In genomic region chr19:8321067-8321759, GRCh38 we compare ENCODE assay signal across 8 cellular contexts. TPM values are rescaled to one million over a fixed set of nuclear protein-coding genes. Genes with fewer than 3 reads are reported as not detected.
DNase-seq lines count a peak whose midpoint lies in the region; ATAC-seq and TF ChIP-seq lines count a peak whose summit lies in the region.

TSS of gene NDUFA7 (minus strand) at chr19:8321375. CDS start at chr19:8321358, 17 bp downstream.
TSS of gene RPS28 (plus strand) at chr19:8321496. CDS start at chr19:8321531, 35 bp downstream.

- no peaks in the 10 kb centered on the region for H3K79me1 ChIP-seq in H9 (ENCODE audit: insufficient read depth, low read depth, low read length, poor library complexity, severe bottlenecking)

- H3K27me3 ChIP-seq in H9 (ENCODE audit: insufficient read depth, low read length) = no peaks in the 10 kb centered on the region
- H3K27me3 ChIP-seq in MG63 = no peaks in the 10 kb centered on the region

- no peaks in the 10 kb centered on the region; the same call in 1 of the 2 replicates for H3K4me1 ChIP-seq in H9 (ENCODE audit: insufficient read depth, low read length)

- H3K14ac ChIP-seq in H9 (ENCODE audit: insufficient read depth, low read length) = peak within 1 kb of the TSS; percentile 91

- H4K20me1 ChIP-seq in H9 (ENCODE audit: control insufficient read depth, insufficient read depth, insufficient read length) = no peaks in the 10 kb centered on the region

- H3K27me3 Mint-ChIP-seq in H9 (ENCODE audit: low read depth) (no peaks in the 10 kb centered on the region; the same call in 1 of the 2 replicates), nephron (ENCODE audit: low read depth) (no peaks in the 10 kb centered on the region)

- H2AFZ ChIP-seq in H9 (ENCODE audit: low read length) = no peak within 1 kb of the TSS

- DNase-seq in G401 (ENCODE audit: low spot score) (peak; percentile 96), H9 (peak; percentile 94), MG63 (peak; percentile 96), SHP77 (lab: John Stamatoyannopoulos, UW) (peak; percentile 88 to 89), fibroblast of peridontal ligament (ENCODE audit: extremely low read depth) (peak; percentile 96)
- DNase-seq in activated effector memory CD4-positive, alpha-beta T cell treated with Interleukin-2 at 50 U/mL for 16 hours = peak; percentile 95
- peak; percentile 96 for DNase-seq in stimulated activated naive CD8-positive, alpha-beta T cell treated with anti-CD3 and anti-CD28 coated beads, Interleukin-15, Interleukin-2, amounts not matched to agents 100 U/mL and 50 U/mL, for 24 hours

- H2BK5ac ChIP-seq in H9 (ENCODE audit: insufficient read length, low read length) = peak within 1 kb of the TSS; percentile 32

- H3K27ac ChIP-seq in H9 (ENCODE audit: insufficient read length, low read depth, low read length) = peak within 1 kb of the TSS; percentile 35

- H3K9ac ChIP-seq in H9 (ENCODE audit: extremely low read depth, insufficient read length, low read length) = peak within 1 kb of the TSS; percentile 97

- no peak within 1 kb of the TSS for H2AK5ac ChIP-seq in H9 (ENCODE audit: insufficient read length, low read length)

- no peak within 1 kb of the TSS for H2BK15ac ChIP-seq in H9 (ENCODE audit: low read depth, low read length)

- peak within 1 kb of the TSS; percentile 43 for H4K8ac ChIP-seq in H9 (replicated peaks; ENCODE audit: insufficient read length, low read depth, low read length)

- peak within 1 kb of the TSS; percentile 41 for H4K5ac ChIP-seq in H9 (ENCODE audit: insufficient read length, low read depth, low read length)

- peak within 1 kb of the TSS; percentile 66 for H3K18ac ChIP-seq in H9 (ENCODE audit: insufficient read length, low read depth, low read length)

- peak within 1 kb of the TSS; percentile 96 for H3K4me2 ChIP-seq in H9 (ENCODE audit: insufficient read depth, insufficient read length, low read length)

- no peak within 1 kb of the TSS for H2BK20ac ChIP-seq in H9 (ENCODE audit: low read depth, low read length, poor library complexity, severe bottlenecking)

- peaks cover 6% of the 10 kb centered on the region for H3K23me2 ChIP-seq in H9 (ENCODE audit: insufficient read length, low read depth, low read length, poor library complexity, severe bottlenecking)

- H3K27ac Mint-ChIP-seq in H9 = peak within 1 kb of the TSS; percentile 98 to 100 (median 99)
- peak within 1 kb of the TSS; percentile 93 to 96 (median 94) for H3K27ac Mint-ChIP-seq in nephron

- ATAC-seq in stimulated activated naive CD8-positive, alpha-beta T cell treated with anti-CD3 and anti-CD28 coated beads, Interleukin-15, Interleukin-2, amounts not matched to agents 100 U/mL and 50 U/mL, for 24 hours = peak; percentile 91

- no peaks in the 10 kb centered on the region for H3K9me3 ChIP-seq in H9 (ENCODE audit: control insufficient read depth, low read depth, low read length)
- H3K9me3 ChIP-seq in MG63 = 0 out of 2 replicates have a peak, but pooled peaks cover 2% of the 10 kb centered on the region

- no peak within 1 kb of the TSS for H3K23ac ChIP-seq in H9 (ENCODE audit: insufficient read length, low read depth, low read length)

- H3K4me3 ChIP-seq in MG63 = peak within 1 kb of the TSS; percentile 93

- H2BK120ac ChIP-seq in H9 (ENCODE audit: low read depth, low read length, poor library complexity, severe bottlenecking) = no peak within 1 kb of the TSS

- in situ Hi-C loops in G401 (cut with HindIII; ENCODE audit: low sequenced_read_pairs) = no loop called here

- H3K36me3 ChIP-seq in MG63 = peaks cover 54% of the 10 kb centered on the region

- H3K56ac ChIP-seq in H9 (ENCODE audit: insufficient read length, low read depth, low read length) = peak within 1 kb of the TSS; percentile 19

- H2BK12ac ChIP-seq in H9 (ENCODE audit: insufficient read length, low read depth, low read length) = peak within 1 kb of the TSS; percentile 55

- H3K4me3 Mint-ChIP-seq in H9 (peak within 1 kb of the TSS; percentile 96 to 98), nephron (peak within 1 kb of the TSS; percentile 98 to 100 (median 99))

- peaks cover 19 to 29% of the 10 kb centered on the region in 2 experiments for H3K4me1 Mint-ChIP-seq in H9
- peaks cover 18% of the 10 kb centered on the region for H3K4me1 Mint-ChIP-seq in nephron

- TF ChIP-seq CTCF in H9 (conservative IDR thresholded peaks at IDR 0.05) = no peak; the same call in 2 of the 3 replicates
- no peak for TF ChIP-seq CTCF in nephron (IDR thresholded peaks at IDR 0.05; ENCODE audit: unreplicated experiment in 3 of 3)

- peak within 1 kb of the TSS; percentile 55 for H4K91ac ChIP-seq in H9 (ENCODE audit: insufficient read length, low read depth, low read length)

- WGBS in H9 (ENCODE audit: extremely low coverage, insufficient read length, low lambda C conversion rate) = no CpG with 5 or more reads among the region's 53 CpGs

- H3K4ac ChIP-seq in H9 (ENCODE audit: low read depth, low read length) = peak within 1 kb of the TSS; percentile 87

- H3K79me2 ChIP-seq in H9 (ENCODE audit: insufficient read depth, low read length) = peaks cover 5% of the 10 kb centered on the region; the same call in 1 of the 2 replicates

- H3K36me3 Mint-ChIP-seq in H9 (ENCODE audit: insufficient read depth in 1 of 3, low read depth in 3 of 3) (peaks cover 14 to 37% (median 25%) of the 10 kb centered on the region in 3 experiments), nephron (ENCODE audit: low read depth) (peaks cover 6% of the 10 kb centered on the region)

- H3K9me3 Mint-ChIP-seq in H9 (no peaks in the 10 kb centered on the region; a peak in 2 of 5 replicates), nephron (no peaks in the 10 kb centered on the region)

- H3T11ph ChIP-seq in H9 (ENCODE audit: low read length) = no peak within 1 kb of the TSS

RNA-seq across cellular contexts. Expression of gene NDUFA7, which starts in this region (rescaled TPM):
- total RNA-seq in G401 (2014; rRNA removed; shearing (Covaris generic)) = 39.8 and 59.0 TPM in 2 replicates
- total RNA-seq in H9 (2021) = 70.7 and 73.0 TPM in 2 replicates
- total RNA-seq in MG63 (2014; rRNA removed; shearing (Covaris generic); ENCODE audit: low replicate concordance) = 10.3 and 40.1 TPM in 2 replicates

RNA-seq across cellular contexts. Expression of gene RPS28, which starts in this region (rescaled TPM):
- total RNA-seq in G401 (2014; rRNA removed; shearing (Covaris generic)) = 791 and 831 TPM in 2 replicates
- 1,885 and 1,988 TPM in 2 replicates for total RNA-seq in H9 (2021)
- 1,599 and 3,607 TPM in 2 replicates for total RNA-seq in MG63 (2014; rRNA removed; shearing (Covaris generic); ENCODE audit: low replicate concordance)

Comparison
In these comparisons a context has a peak if more than half of its experiments do, and no peak if none do; other contexts are left out.
1. Peak in every context shown above with its lines: DNase-seq, ATAC-seq, H3K4me3 ChIP-seq and H3K27ac ChIP-seq.